8 cellular contexts compared by ENCODE assay signal in the genomic region with DNA sequence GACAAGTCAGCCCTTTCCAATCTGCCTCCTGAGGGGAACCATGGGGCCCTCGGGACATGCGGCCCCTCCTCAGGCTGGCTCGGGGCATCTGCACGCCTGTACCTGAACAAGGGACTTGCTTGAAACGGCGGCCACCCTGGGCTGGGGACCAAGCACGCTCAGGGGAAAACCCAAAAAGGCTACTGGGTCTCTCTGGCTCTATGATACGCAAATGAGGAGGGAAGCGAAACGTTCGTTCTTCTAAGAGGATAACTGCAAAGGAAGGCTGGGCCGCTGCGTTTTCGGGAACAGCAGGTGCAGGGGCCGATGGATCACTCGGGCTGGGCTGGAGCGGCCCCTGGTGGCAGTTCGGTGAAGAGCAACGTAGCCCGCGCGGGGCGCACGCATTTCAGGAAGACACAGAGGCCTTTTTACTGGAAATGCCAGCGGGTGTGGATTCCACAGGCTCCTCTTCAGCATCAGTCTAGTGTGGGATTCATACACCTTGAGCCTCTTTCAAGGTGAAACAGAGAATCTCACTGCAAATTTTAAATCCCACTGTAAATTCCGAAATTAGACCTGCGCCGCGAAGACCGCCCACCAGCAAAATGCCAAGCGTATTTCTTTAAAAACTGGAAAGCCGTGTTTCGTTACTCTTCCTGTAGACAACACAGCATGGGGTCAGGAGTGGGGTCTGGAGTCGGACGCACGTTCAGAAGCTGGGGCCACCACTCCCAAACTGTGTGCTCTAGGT. TPM values are rescaled to one million over a fixed set of nuclear protein-coding genes. Genes with fewer than 3 reads are reported as not detected.
A peak's percentile ranks its signal among the peaks of the same experiment; 100 is the strongest.
DNase-seq lines count a peak whose midpoint lies in the region; ATAC-seq, FAIRE-seq and TF ChIP-seq lines count a peak whose summit lies in the region.
"Not testable (repeated sequence)": the region's sequence is repeated elsewhere in the genome, so short reads cannot be mapped to it uniquely, and the experiment has no call there.

No MANE protein-coding gene starts in this region.

- H3K27me3 Mint-ChIP-seq in neural crest cell (ENCODE audit: low read depth): not testable (repeated sequence)
- peaks cover 18% of the 10 kb centered on the region for H3K27me3 Mint-ChIP-seq in stimulated activated naive CD8-positive, alpha-beta T cell treated with anti-CD3 and anti-CD28 coated beads, Interleukin-15, amount 100 ng/mL, for 72 hours

- not testable (repeated sequence) for H3K4me1 Mint-ChIP-seq in neural crest cell
- H3K4me1 Mint-ChIP-seq in stimulated activated naive CD8-positive, alpha-beta T cell treated with anti-CD3 and anti-CD28 coated beads, Interleukin-15, amount 100 ng/mL, for 72 hours: peaks cover 27% of the 10 kb centered on the region

- H3K36me3 ChIP-seq in Loucy (ENCODE audit: insufficient read depth, low read length); SJSA1: not testable (repeated sequence)

- DNase-seq in EL: peak; percentile 62
- DNase-seq in H54 (ENCODE audit: insufficient read length, low spot score): peak; percentile 63
- DNase-seq in SJSA1 (ENCODE audit: low read depth in 1 of 2, low spot score in 2 of 2): peak; percentile 50 to 66
- DNase-seq in activated effector memory CD4-positive, alpha-beta T cell treated with Interleukin-2 at 50 U/mL for 16 hours: peak; percentile 73
- peak; percentile 69 for DNase-seq in fibroblast of the aortic adventitia (ENCODE audit: low read depth)
- peak; percentile 95 for DNase-seq in neural crest cell (ENCODE audit: low read depth, low spot score)
- peak; percentile 88 to 90 for DNase-seq in stimulated activated naive CD8-positive, alpha-beta T cell treated with anti-CD3 and anti-CD28 coated beads, Interleukin-15, amount 100 ng/mL, for 72 hours

- H3K4me3 ChIP-seq in Loucy (ENCODE audit: low read length, poor library complexity, severe bottlenecking); SJSA1; fibroblast of the aortic adventitia (ENCODE audit: low read depth, low read length): not testable (repeated sequence)

- not testable (repeated sequence) for H3K36me3 Mint-ChIP-seq in neural crest cell (ENCODE audit: low read depth)

- H3K27me3 ChIP-seq in Loucy (ENCODE audit: insufficient read depth, low read length, poor library complexity, severe bottlenecking); SJSA1 (replicated peaks): not testable (repeated sequence)

- H3K4me1 ChIP-seq in Loucy (ENCODE audit: insufficient read depth, low read length, poor library complexity, severe bottlenecking); SJSA1 (replicated peaks): not testable (repeated sequence)

- H4K20me1 ChIP-seq in Loucy (ENCODE audit: insufficient read depth, low read length, poor library complexity, severe bottlenecking): not testable (repeated sequence)

- not testable (repeated sequence) for H3K27ac Mint-ChIP-seq in neural crest cell (ENCODE audit: unreplicated experiment)
- peak overlapping the region; percentile 42 to 75 for H3K27ac Mint-ChIP-seq in stimulated activated naive CD8-positive, alpha-beta T cell treated with anti-CD3 and anti-CD28 coated beads, Interleukin-15, amount 100 ng/mL, for 72 hours

- not testable (repeated sequence) for H3K9me3 Mint-ChIP-seq in neural crest cell; stimulated activated naive CD8-positive, alpha-beta T cell treated with anti-CD3 and anti-CD28 coated beads, Interleukin-15, amount 100 ng/mL, for 72 hours

- TF ChIP-seq CTCF in Loucy (conservative IDR thresholded peaks at IDR 0.05; ENCODE audit: low read length): peak; percentile 53
- TF ChIP-seq CTCF in fibroblast of the aortic adventitia (IDR thresholded peaks at IDR 0.05; ENCODE audit: insufficient read depth, low read length): peak; percentile 87
- TF ChIP-seq CTCF in neural crest cell (conservative IDR thresholded peaks at IDR 0.05): peak; percentile 94

- ATAC-seq in stimulated activated naive CD8-positive, alpha-beta T cell treated with anti-CD3 and anti-CD28 coated beads, Interleukin-15, amount 100 ng/mL, for 72 hours: peak; percentile 93

- not testable (repeated sequence) for H3K79me2 ChIP-seq in Loucy (ENCODE audit: insufficient read depth, low read length)

- H3K9me2 ChIP-seq in Loucy (replicated peaks; ENCODE audit: low read depth, low read length): not testable (repeated sequence)

- H3K4me3 Mint-ChIP-seq in neural crest cell: not testable (repeated sequence)
- H3K4me3 Mint-ChIP-seq in stimulated activated naive CD8-positive, alpha-beta T cell treated with anti-CD3 and anti-CD28 coated beads, Interleukin-15, amount 100 ng/mL, for 72 hours: peak overlapping the region; percentile 3 to 56

- TF ChIP-seq POLR2A in H54 (IDR thresholded peaks at IDR 0.05; ENCODE audit: low read depth, low read length): not testable (repeated sequence)

- not testable (repeated sequence) for H3K4me2 ChIP-seq in Loucy (ENCODE audit: low read depth, low read length, poor library complexity, severe bottlenecking)

- FAIRE-seq in H54 (lab: Jason Lieb, UNC): not testable (repeated sequence)

- H3K9ac ChIP-seq in Loucy (ENCODE audit: low read depth, low read length, poor library complexity, severe bottlenecking): not testable (repeated sequence)

- not testable (repeated sequence) for H3F3A ChIP-seq in Loucy (ENCODE audit: low read depth)

- not testable (repeated sequence) for H3K9me3 ChIP-seq in Loucy (ENCODE audit: insufficient read depth, low read depth, low read length); SJSA1 (replicated peaks)

- H3K27ac ChIP-seq in SJSA1: not testable (repeated sequence)

- H2AFZ ChIP-seq in Loucy (ENCODE audit: low read length): 0 out of 2 replicates have a peak overlapping the region, but pooled peaks have one; percentile 36

RNA-seq across cellular contexts. Expression of gene CA5A, which starts 27.0 kb away (rescaled TPM):
- not detected in 2 replicates for total RNA-seq in SJSA1 (2014; rRNA removed; shearing (Covaris generic))
- total RNA-seq in fibroblast of the aortic adventitia (ENCODE audit: low replicate concordance) (not detected in 2 replicates), neural crest cell (not detected in 2 replicates)

RNA-seq across cellular contexts. Expression of gene SLC7A5, which starts 40.1 kb away (rescaled TPM):
- total RNA-seq in SJSA1 (2014; rRNA removed; shearing (Covaris generic)): 187 and 238 TPM in 2 replicates
- total RNA-seq in fibroblast of the aortic adventitia (ENCODE audit: low replicate concordance) (3.7 and 42.8 TPM in 2 replicates), neural crest cell (40.5 and 41.6 TPM in 2 replicates)

RNA-seq across cellular contexts. Expression of gene BANP, which starts 41.9 kb away (rescaled TPM):
- 12.8 and 21.7 TPM in 2 replicates for total RNA-seq in SJSA1 (2014; rRNA removed; shearing (Covaris generic))
- total RNA-seq in fibroblast of the aortic adventitia (ENCODE audit: low replicate concordance): 15.5 and 30.4 TPM in 2 replicates
- 34.0 and 39.1 TPM in 2 replicates for total RNA-seq in neural crest cell
